In the genomic region with DNA sequence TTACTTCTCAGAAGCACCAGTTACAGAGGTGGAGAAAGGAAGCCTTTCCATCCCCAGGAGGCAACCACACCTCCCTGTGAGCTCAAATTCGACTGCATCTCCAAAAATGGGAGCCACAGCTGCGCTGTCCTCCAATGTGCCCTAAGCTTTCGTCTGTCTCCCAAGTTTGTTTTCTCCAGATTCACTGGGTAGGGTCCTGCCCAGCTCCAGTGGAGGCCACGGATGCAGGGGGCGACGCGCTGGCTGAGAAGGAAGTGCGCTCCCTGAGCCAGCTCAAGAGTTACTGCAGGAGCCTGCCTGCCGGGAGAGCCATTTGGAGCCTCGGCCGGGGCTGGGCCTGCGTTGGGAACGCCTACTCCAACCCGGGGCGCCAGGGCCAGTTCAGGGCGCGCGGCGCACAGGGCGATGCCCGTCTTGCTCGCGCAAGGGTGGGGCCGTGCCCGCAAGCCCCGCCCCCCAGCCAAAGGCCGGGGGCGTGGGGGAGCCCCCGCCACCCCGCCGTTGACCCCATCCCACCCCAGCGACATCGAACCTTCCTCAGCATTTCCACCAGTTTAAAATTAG, we compare ENCODE assay signal across 8 cellular contexts. TPM values are rescaled to one million over a fixed set of nuclear protein-coding genes. Genes with fewer than 3 reads are reported as not detected.
DNase-seq lines count a peak whose midpoint lies in the region; ATAC-seq and TF ChIP-seq lines count a peak whose summit lies in the region.

No MANE protein-coding gene starts in this region.

- CTCF ChIA-PET in A673 (lab: Charles Lee): interaction anchor here (0.5 to 1.5 kb wide), 3 partner anchors 18 to 266 kb away, joined by 4 to 11 read pairs (median 6); no protein-coding TSS in a partner anchor

- peak overlapping the region; percentile 71 to 73 for H3K9ac ChIP-seq in duodenal mucosa (ENCODE audit: low read depth in 1 of 2, low read length in 2 of 2)

- POLR2A ChIA-PET in A673 (lab: Charles Lee; ENCODE audit: low non-redundant PET): interaction anchor here (0.6 to 0.9 kb wide), 2 partner anchors 18 to 66 kb away, joined by 3 to 6 read pairs; no protein-coding TSS in a partner anchor

- peak overlapping the region; percentile 55 for H3K4me3 ChIP-seq in A673 (ENCODE audit: low read depth, low read length, poor library complexity, severe bottlenecking)
- H3K4me3 ChIP-seq in duodenal mucosa (ENCODE audit: low read depth in 1 of 2, low read length in 2 of 2): peak overlapping the region; percentile 72 to 80
- peak overlapping the region; percentile 62 for H3K4me3 ChIP-seq in lower lobe of right lung

- H3K27ac ChIP-seq in A673 (ENCODE audit: low read depth, low read length, poor library complexity, severe bottlenecking) (peak overlapping the region; percentile 91), duodenal mucosa (ENCODE audit: low read depth, low read length) (peak overlapping the region; percentile 78), lower lobe of right lung (peak overlapping the region; percentile 87)

- BruUV-seq in A673 (replicated peaks; lab: Mats Ljungman, UMichigan): no TSS peak

- H3K9me3 ChIP-seq in A673 (ENCODE audit: low read depth, low read length, poor library complexity, severe bottlenecking) (no peaks in the 10 kb centered on the region), duodenal mucosa (ENCODE audit: control insufficient read depth in 1 of 2, low read length in 2 of 2) (no peaks in the 10 kb centered on the region), lower lobe of right lung (no peaks in the 10 kb centered on the region)

- H3K27me3 ChIP-seq in A673 (replicated peaks; ENCODE audit: insufficient read depth, low read depth, low read length, poor library complexity) (no peaks in the 10 kb centered on the region), duodenal mucosa (ENCODE audit: control insufficient read depth in 1 of 2, insufficient read depth in 2 of 2, low read length in 2 of 2) (no peaks in the 10 kb centered on the region), lower lobe of right lung (ENCODE audit: low read depth) (no peaks in the 10 kb centered on the region)

- intact Hi-C loops in A673 (cut with micrococcal nuclease; ENCODE audit: unreplicated experiment) (no loop called here), lower lobe of right lung (cut with DNase I) (no loop called here)

- TF ChIP-seq CTCF in A673 (conservative IDR thresholded peaks at IDR 0.05; ENCODE audit: low read depth, low read length) (0 out of 2 replicates have a peak, but pooled peaks have one; percentile 19), lower lobe of right lung (IDR thresholded peaks at IDR 0.05) (peak; percentile 33)

- H3K36me3 ChIP-seq in A673 (ENCODE audit: insufficient read depth, low read length, poor library complexity, severe bottlenecking): no peaks in the 10 kb centered on the region
- peaks cover 7 to 11% of the 10 kb centered on the region in 2 donors for H3K36me3 ChIP-seq in duodenal mucosa (ENCODE audit: control insufficient read depth in 1 of 2, insufficient read depth in 2 of 2, low read length in 2 of 2)
- H3K36me3 ChIP-seq in lower lobe of right lung: peaks cover 12% of the 10 kb centered on the region

- DNase-seq in A673 (ENCODE audit: low spot score): peak; percentile 93
- peak; percentile 78 for DNase-seq in NCI-H226
- peak; percentile 83 to 87 for DNase-seq in activated CD4-positive, alpha-beta T cell treated with anti-CD3 and anti-CD28 coated beads, Interleukin-2, amount 50 U/mL, for 48 hours
- DNase-seq in lower lobe of right lung: peak; percentile 95
- DNase-seq in stimulated activated CD4-positive, alpha-beta T cell treated with anti-CD3 and anti-CD28 coated beads, Interleukin-4, amount 100 ng/mL, for 48 hours (ENCODE audit: low read depth in 2 of 2): peak; percentile 79 to 80

- H3K4me1 ChIP-seq in A673 (ENCODE audit: insufficient read depth, low read length, poor library complexity, severe bottlenecking): peaks cover 44% of the 10 kb centered on the region
- peaks cover 28 to 36% of the 10 kb centered on the region in 2 donors for H3K4me1 ChIP-seq in duodenal mucosa (ENCODE audit: control insufficient read depth in 1 of 2, insufficient read depth in 2 of 2, low read length in 2 of 2)
- peaks cover 56% of the 10 kb centered on the region for H3K4me1 ChIP-seq in lower lobe of right lung

- ATAC-seq in GM18858 (IDR thresholded peaks at IDR 0.05; ENCODE audit: unreplicated experiment) (peak; percentile 69), HG03060 (IDR thresholded peaks at IDR 0.05; ENCODE audit: low read depth, unreplicated experiment) (peak; percentile 52), lower lobe of right lung (peak; percentile 99 to 100)

RNA-seq across cellular contexts. Expression of a gene that starts 19.5 kb away (rescaled TPM):
- total RNA-seq in A673 (2021) (29.9 and 30.0 TPM in 2 replicates), lower lobe of right lung (24.4 TPM)

Comparison
In these comparisons a context has a peak if more than half of its experiments do, and no peak if none do; other contexts are left out.
1. Peak in every context shown above with its lines: DNase-seq, ATAC-seq, H3K4me3 ChIP-seq and H3K27ac ChIP-seq.